In the genomic region with DNA sequence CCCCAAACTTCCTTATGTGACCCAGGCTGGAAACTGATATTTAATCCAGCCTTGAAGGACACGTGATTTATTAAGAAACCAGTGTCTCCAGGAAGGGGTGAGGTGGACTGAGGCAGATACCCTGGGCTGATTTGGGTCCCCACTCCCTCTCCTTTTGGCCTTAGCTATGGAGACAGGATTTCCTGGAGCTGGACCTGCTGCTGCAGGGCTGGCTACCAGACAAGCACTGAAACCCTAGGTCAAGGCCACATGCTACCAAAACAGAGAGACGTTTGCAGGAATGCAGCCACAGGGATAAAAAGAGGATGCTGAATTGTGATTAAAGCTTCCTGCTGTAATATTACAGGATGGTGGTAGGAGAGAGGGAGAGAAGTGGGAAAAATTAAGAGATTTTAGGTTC, we compare ENCODE assay signal across 1 cellular context.
TF ChIP-seq lines count a peak whose summit lies in the region.

No MANE protein-coding gene starts in this region.

TF ChIP-seq in H1, 55 proteins besides CTCF, POLR2A, EP300 and RAD21 (continued from another document):
- TF ChIP-seq POLR2AphosphoS5 (IDR thresholded peaks at IDR 0.05; ENCODE audit: low read depth, low read length) (no peak), CHD1 (IDR thresholded peaks at IDR 0.05; ENCODE audit: low read depth, low read length) (no peak), KDM1A (IDR thresholded peaks at IDR 0.05; ENCODE audit: borderline replicate concordance, low read length) (no peak), BCL11A (IDR thresholded peaks at IDR 0.05; ENCODE audit: low read depth in 2 of 2, low read length in 2 of 2) (no peak), MAFK (IDR thresholded peaks at IDR 0.05; ENCODE audit: low read depth, low read length) (no peak)
- TF ChIP-seq, protein P1, sequence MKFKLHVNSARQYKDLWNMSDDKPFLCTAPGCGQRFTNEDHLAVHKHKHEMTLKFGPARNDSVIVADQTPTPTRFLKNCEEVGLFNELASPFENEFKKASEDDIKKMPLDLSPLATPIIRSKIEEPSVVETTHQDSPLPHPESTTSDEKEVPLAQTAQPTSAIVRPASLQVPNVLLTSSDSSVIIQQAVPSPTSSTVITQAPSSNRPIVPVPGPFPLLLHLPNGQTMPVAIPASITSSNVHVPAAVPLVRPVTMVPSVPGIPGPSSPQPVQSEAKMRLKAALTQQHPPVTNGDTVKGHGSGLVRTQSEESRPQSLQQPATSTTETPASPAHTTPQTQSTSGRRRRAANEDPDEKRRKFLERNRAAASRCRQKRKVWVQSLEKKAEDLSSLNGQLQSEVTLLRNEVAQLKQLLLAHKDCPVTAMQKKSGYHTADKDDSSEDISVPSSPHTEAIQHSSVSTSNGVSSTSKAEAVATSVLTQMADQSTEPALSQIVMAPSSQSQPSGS (IDR thresholded peaks at IDR 0.05; ENCODE audit: low read length): no peak
TF ChIP-seq in H1: peak in this region for 0.
